Comparison of ENCODE assay signal across 20 cellular contexts in genomic region chr11:129298990-129299389, GRCh38.
A peak's percentile ranks its signal among the peaks of the same experiment; 100 is the strongest.
DNase-seq lines count a peak whose midpoint lies in the region; ATAC-seq lines count a peak whose summit lies in the region.
"Had no signal": no experiment of that assay in that cellular context is flagged by ENCODE, and none has a peak within 500 bp of the region (broad histone marks: within the 10 kb centered on the region; RNA-seq: fewer than 3 reads in every experiment).

No MANE protein-coding gene starts in this region.

- H3K36me3 ChIP-seq in effector memory CD4-positive, alpha-beta T cell (ENCODE audit: control insufficient read depth, insufficient read depth, low read length), result no peaks in the 10 kb centered on the region
- H3K36me3 ChIP-seq: BE2C had no signal

- H3K4me1 ChIP-seq in effector memory CD4-positive, alpha-beta T cell (ENCODE audit: control insufficient read depth, insufficient read depth, low read length, poor library complexity, severe bottlenecking), result no peaks in the 10 kb centered on the region
- H3K4me1 ChIP-seq: BE2C had no signal

- H3K4me3 ChIP-seq in effector memory CD4-positive, alpha-beta T cell (ENCODE audit: insufficient read depth, low read depth, low read length, poor library complexity, severe bottlenecking), result no peak overlapping the region

- no peak for ATAC-seq in HG03175 (IDR thresholded peaks at IDR 0.05; ENCODE audit: unreplicated experiment)

- in situ Hi-C loops in SK-MEL-5 (cut with HindIII; ENCODE audit: low pct_unique_long_range_greater_than_20kb, low sequenced_read_pairs), result no loop called here

- H3K27me3 ChIP-seq in effector memory CD4-positive, alpha-beta T cell (replicated peaks; ENCODE audit: control insufficient read depth, insufficient read depth, low read length, poor library complexity, severe bottlenecking), result no peaks in the 10 kb centered on the region
- H3K27me3 ChIP-seq: BE2C had no signal

- H3K27ac ChIP-seq in effector memory CD4-positive, alpha-beta T cell (ENCODE audit: insufficient read depth, low read length, poor library complexity, severe bottlenecking), result no peak overlapping the region

- H3K9me3 ChIP-seq in effector memory CD4-positive, alpha-beta T cell (ENCODE audit: control insufficient read depth, low read length), result no peaks in the 10 kb centered on the region
- H3K9me3 ChIP-seq: BE2C had no signal

- DNase-seq in A172 (ENCODE audit: low spot score) (peak; percentile 23), DMS53 treated with DMSO at 0.1 percent for 48 hours (lab: John Stamatoyannopoulos, UW; ENCODE audit: unreplicated experiment) (peak; percentile 27), SK-MEL-5 (ENCODE audit: low read depth, low spot score) (peak; percentile 54), kidney tubule cell (ENCODE audit: low spot score) (peak; percentile 7), T-helper 1 cell (no peak), AG20443 (ENCODE audit: low spot score) (no peak)
- DNase-seq in effector memory CD4-positive, alpha-beta T cell, result no peak
- DNase-seq: ACHN; BE2C; CD4-positive, alpha-beta memory T cell; EL; H7; KBM-7; MM.1S; NCI-H1105 treated with DMSO at 0.1 percent for 48 hours; NCI-H187 treated with DMSO at 0.1 percent for 48 hours; NCI-H446; NCI-H82; SIG-M5 had no signal

Comparison
In these comparisons a context has a peak if more than half of its experiments do, and no peak if none do; other contexts are left out.
1. DNase-seq: peak in A172 (single experiment), DMS53 treated with DMSO at 0.1 percent for 48 hours (single experiment), SK-MEL-5 (single experiment) and kidney tubule cell (single experiment); none in T-helper 1 cell (0 of 5), AG20443 (single experiment) and effector memory CD4-positive, alpha-beta T cell (0 of 3).